Comparison of ENCODE assay signal across 8 cellular contexts in genomic region chr1:35555601-35556477, GRCh38. TPM values are rescaled to one million over a fixed set of nuclear protein-coding genes. Genes with fewer than 3 reads are reported as not detected.
A peak's percentile ranks its signal among the peaks of the same experiment; 100 is the strongest.
DNase-seq lines count a peak whose midpoint lies in the region; FAIRE-seq and TF ChIP-seq lines count a peak whose summit lies in the region.

No MANE protein-coding gene starts in this region.

- H3K23ac ChIP-seq in H1 (ENCODE audit: insufficient read length): no peak overlapping the region

- FAIRE-seq in H1 (lab: Jason Lieb, UNC): no peak

- peaks cover 40% of the 10 kb centered on the region for H3K4me1 Mint-ChIP-seq in activated naive CD4-positive, alpha-beta T cell treated with anti-CD3 and anti-CD28 coated beads for 36 hours (ENCODE audit: low read depth)

- POLR2A ChIA-PET in H1 (lab: Charles Lee; ENCODE audit: partially characterized antibody): interaction anchor here (0.6 to 2.8 kb wide), 10 partner anchors 9 to 369 kb away, joined by 3 to 22 read pairs (median 3); partner anchors contain the start of gene TFAP2E

- no peaks in the 10 kb centered on the region for H3K9me3 Mint-ChIP-seq in activated naive CD4-positive, alpha-beta T cell treated with anti-CD3 and anti-CD28 coated beads for 36 hours

- H3K56ac ChIP-seq in H1 (replicated peaks; ENCODE audit: insufficient read length, low read depth, low read length): peak overlapping the region; percentile 11

- H3K79me2 ChIP-seq in H1 (ENCODE audit: control insufficient read depth in 1 of 2, insufficient read depth in 2 of 2, low read length in 2 of 2): peaks cover 4 to 56% of the 10 kb centered on the region in 2 experiments; a peak in 3 of 4 replicates
- H3K79me2 ChIP-seq in parathyroid adenoma: peaks cover 9% of the 10 kb centered on the region

- H3K27ac Mint-ChIP-seq in activated naive CD4-positive, alpha-beta T cell treated with anti-CD3 and anti-CD28 coated beads for 36 hours: peak overlapping the region; percentile 66

- H2AFZ ChIP-seq in H1 (ENCODE audit: low read length) (no peak overlapping the region), parathyroid adenoma (no peak overlapping the region)

- H2BK20ac ChIP-seq in H1 (ENCODE audit: low read length): no peak overlapping the region

- H3K79me1 ChIP-seq in H1 (ENCODE audit: low read depth, low read length): no peaks in the 10 kb centered on the region; the same call in 1 of the 2 replicates

- peak overlapping the region; percentile 72 to 91 (median 80); a peak in 7 of 8 replicates for H3K4me3 ChIP-seq in H1 (ENCODE audit: extremely low read depth in 1 of 4, insufficient read depth in 2 of 4, low read depth in 3 of 4, low read length in 4 of 4)
- peak overlapping the region; percentile 84 for H3K4me3 ChIP-seq in parathyroid adenoma (ENCODE audit: low read depth, low read length)
- peak overlapping the region in 1 of 2 donors; percentile 87 for H3K4me3 ChIP-seq in uterus

- peak overlapping the region; percentile 91 for H2AK5ac ChIP-seq in H1 (ENCODE audit: low read depth, low read length)

- CTCF ChIA-PET in activated naive CD4-positive, alpha-beta T cell treated with anti-CD3 and anti-CD28 coated beads for 36 hours (lab: Charles Lee): interaction anchor here (0.8 to 12.3 kb wide), 7 partner anchors 9 to 104 kb away, joined by 3 to 113 read pairs (median 5); no protein-coding TSS in a partner anchor
- CTCF ChIA-PET in H1 (lab: Charles Lee; ENCODE audit: partially characterized antibody): interaction anchor here (0.6 to 7.6 kb wide), 6 partner anchors 9 to 257 kb away, joined by 3 to 72 read pairs (median 4); partner anchors contain the start of gene TFAP2E

- H3K9ac ChIP-seq in H1 (replicated peaks in 1 of 4; ENCODE audit: extremely low read depth in 1 of 4, low read depth in 3 of 4, low read length in 3 of 4) (peak overlapping the region in 1 of 4 experiments; percentile 2; a peak in 2 of 7 replicates), parathyroid adenoma (no peak overlapping the region)

- intact Hi-C loops in activated naive CD4-positive, alpha-beta T cell treated with anti-CD3 and anti-CD28 coated beads for 36 hours (cut with micrococcal nuclease): loop anchor here (2.0 to 10.0 kb wide), 6 partner anchors 86 to 759 kb away; partner anchors contain the start of genes PSMB2, SFPQ, SMIM12 and ZMYM4
- intact Hi-C loops in uterus (cut with DNase I; ENCODE audit: low total_unique reads): no loop called here

- H3K27me3 ChIP-seq in H1 (replicated peaks in 1 of 4; ENCODE audit: control insufficient read depth in 3 of 4, extremely low read depth in 1 of 4, insufficient read depth in 3 of 4, low read length in 3 of 4): no peaks in the 10 kb centered on the region
- H3K27me3 ChIP-seq in parathyroid adenoma (ENCODE audit: control insufficient read depth, insufficient read depth, low read length): no peaks in the 10 kb centered on the region
- H3K27me3 ChIP-seq in uterus: no peaks in the 10 kb centered on the region

- TF ChIP-seq CTCF in H1 (IDR thresholded peaks at IDR 0.05; ENCODE audit: control extremely low read depth in 1 of 3, insufficient read depth in 1 of 3, low read depth in 1 of 3, low read length in 3 of 3) (no peak), parathyroid adenoma (IDR thresholded peaks at IDR 0.05) (no peak), uterus (IDR thresholded peaks at IDR 0.05) (no peak)

- no peaks in the 10 kb centered on the region for H3K27me3 Mint-ChIP-seq in activated naive CD4-positive, alpha-beta T cell treated with anti-CD3 and anti-CD28 coated beads for 36 hours (ENCODE audit: low read depth)

- H3K9me3 ChIP-seq in H1 (ENCODE audit: insufficient read depth in 2 of 2, low read depth in 1 of 2, low read length in 1 of 2): no peaks in the 10 kb centered on the region
- H3K9me3 ChIP-seq in parathyroid adenoma (ENCODE audit: control insufficient read depth, low read length): no peaks in the 10 kb centered on the region
- no peaks in the 10 kb centered on the region for H3K9me3 ChIP-seq in uterus

- TF ChIP-seq EP300 in H1 (IDR thresholded peaks at IDR 0.05; ENCODE audit: borderline replicate concordance in 1 of 2, low read depth in 2 of 2, low read length in 2 of 2): no peak

- H3K4ac ChIP-seq in H1 (replicated peaks; ENCODE audit: insufficient read length, low read depth, low read length): no peak overlapping the region

- H4K20me1 ChIP-seq in H1 (replicated peaks in 1 of 2; ENCODE audit: control insufficient read depth in 1 of 2, insufficient read depth in 2 of 2, low read length in 2 of 2): peaks cover 0 to 5% of the 10 kb centered on the region in 2 experiments

- DNase-seq in activated naive CD4-positive, alpha-beta T cell treated with anti-CD3 and anti-CD28 coated beads for 36 hours: no peak
- no peak for DNase-seq in activated naive CD4-positive, alpha-beta T cell treated with anti-CD3 and anti-CD28 coated beads, Interleukin-2, amount 50 U/mL, for 16 hours
- peak; percentile 97 for DNase-seq in NCI-H774 (lab: John Stamatoyannopoulos, UW)
- DNase-seq in H1 (ENCODE audit: low read depth in 1 of 2, low spot score in 2 of 2): no peak
- DNase-seq in NCI-H446 (lab: John Stamatoyannopoulos, UW): no peak
- no peak for DNase-seq in uterus
- DNase-seq in occipital lobe (lab: John Stamatoyannopoulos, UW): no peak

- H2BK15ac ChIP-seq in H1 (ENCODE audit: low read length): no peak overlapping the region

- H3K18ac ChIP-seq in H1 (ENCODE audit: extremely low read depth, low read length): peak overlapping the region; percentile 33

- H3K4me3 Mint-ChIP-seq in activated naive CD4-positive, alpha-beta T cell treated with anti-CD3 and anti-CD28 coated beads for 36 hours: peak overlapping the region; percentile 95

- TF ChIP-seq RAD21 in H1 (IDR thresholded peaks at IDR 0.05 in 1 of 2, conservative IDR thresholded peaks at IDR 0.05 in 1 of 2; ENCODE audit: low read depth in 2 of 2, low read length in 2 of 2): no peak

- peak overlapping the region; percentile 49 for H2BK120ac ChIP-seq in H1 (replicated peaks; ENCODE audit: low read depth, low read length)

- 74% methylated on average over 10 of the region's 10 CpGs; no CpG with 5 or more reads in 1 of the 2 experiments for WGBS in H1 (ENCODE audit: extremely low coverage in 1 of 2, insufficient coverage in 1 of 2, insufficient read length in 1 of 2, insufficient replicate concordance in 2 of 2, low coverage in 1 of 2, low lambda C conversion rate in 2 of 2, missing lambda C conversion rate in 1 of 2), 2 experiments

- H4K91ac ChIP-seq in H1 (replicated peaks; ENCODE audit: insufficient read length, low read length): peak overlapping the region; percentile 54

- H3K36me3 Mint-ChIP-seq in activated naive CD4-positive, alpha-beta T cell treated with anti-CD3 and anti-CD28 coated beads for 36 hours (ENCODE audit: low read depth): peaks cover 12% of the 10 kb centered on the region

- peaks cover 5% of the 10 kb centered on the region; the same call in 1 of the 2 replicates for H3K23me2 ChIP-seq in H1 (ENCODE audit: low read depth, low read length)

- peak overlapping the region; percentile 68 for H4K5ac ChIP-seq in H1 (ENCODE audit: insufficient read length, low read depth, low read length)

- no peak overlapping the region for H3K14ac ChIP-seq in H1 (ENCODE audit: insufficient read length)

- no peak for TF ChIP-seq POLR2A in H1 (IDR thresholded peaks at IDR 0.05; ENCODE audit: control extremely low read depth in 1 of 2, low read depth in 2 of 2, low read length in 2 of 2)
- no peak for TF ChIP-seq POLR2A in uterus (IDR thresholded peaks at IDR 0.05)

- peak overlapping the region; percentile 93 for H2BK5ac ChIP-seq in H1 (ENCODE audit: low read depth, low read length)

- peak overlapping the region; percentile 82 for H2BK12ac ChIP-seq in H1 (ENCODE audit: low read depth, low read length)

- H3K4me1 ChIP-seq in H1 (replicated peaks in 1 of 4; ENCODE audit: control insufficient read depth in 3 of 4, insufficient read depth in 4 of 4, low read length in 3 of 4) (peaks cover 7 to 20% (median 16%) of the 10 kb centered on the region in 4 experiments; a peak in 6 of 7 replicates), parathyroid adenoma (peaks cover 9% of the 10 kb centered on the region), uterus (peaks cover 0 to 11% of the 10 kb centered on the region in 2 donors)

- peak overlapping the region; percentile 85 to 92 for H3K4me2 ChIP-seq in H1 (ENCODE audit: insufficient read depth in 1 of 2, low read depth in 2 of 2, low read length in 2 of 2)
- H3K4me2 ChIP-seq in parathyroid adenoma (ENCODE audit: low read length): peak overlapping the region; percentile 95

- H3K27ac ChIP-seq in H1 (ENCODE audit: low read depth, low read length) (peak overlapping the region; percentile 96), parathyroid adenoma (no peak overlapping the region), uterus (no peak overlapping the region)

- H3K36me3 ChIP-seq in H1 (ENCODE audit: control insufficient read depth in 2 of 4, insufficient read depth in 4 of 4, low read length in 3 of 4) (peaks cover 0 to 37% (median 9%) of the 10 kb centered on the region in 4 experiments; a peak in 4 of 8 replicates), parathyroid adenoma (ENCODE audit: control insufficient read depth, insufficient read depth, low read length) (no peaks in the 10 kb centered on the region), uterus (no peaks in the 10 kb centered on the region)

- no peak overlapping the region for H4K8ac ChIP-seq in H1 (ENCODE audit: extremely low read depth, insufficient read depth, low read length)

RNA-seq across cellular contexts. Expression of gene KIAA0319L, which starts 1.4 kb away (rescaled TPM):
- 10 to 100 TPM; 22.6 to 24.2 TPM for total RNA-seq in activated naive CD4-positive, alpha-beta T cell treated with anti-CD3 and anti-CD28 coated beads for 36 hours
- 49.4 and 55.7 TPM in 2 replicates for total RNA-seq in H1 (2021; fragmentation: NEBNext Ultra II Directional; extraction: Animal tissue kit (Norgen Biotek cat#: 25700))
- polyA plus RNA-seq in H1 (2011; rRNA removed): 40.1 and 49.8 TPM in 2 replicates
- polyA plus RNA-seq in H1 (2011; cell fraction: cytosol; rRNA removed): 63.9 TPM
- polyA plus RNA-seq in H1 (2011; cell fraction: nucleus; rRNA removed): 69.4 TPM
- 45.0 to 53.8 TPM (median 50.2 TPM) in 4 replicates for polyA plus RNA-seq in H1 (2012, experiment 1 of 2)
- 18.2 TPM for polyA plus RNA-seq in H1 (2012, experiment 2 of 2)
- 54.5 TPM for polyA plus RNA-seq in H1 (2013, experiment 1 of 2)
- polyA plus RNA-seq in H1 (2013, experiment 2 of 2): 52.7 TPM
- polyA minus RNA-seq in H1 (2011; rRNA and poly(A)+ RNA removed): 97.4 and 122 TPM in 2 replicates
- polyA minus RNA-seq in H1 (2011; cell fraction: cytosol; rRNA and poly(A)+ RNA removed): 39.8 TPM
- polyA minus RNA-seq in H1 (2011; cell fraction: nucleus; rRNA and poly(A)+ RNA removed): 125 TPM
- total RNA-seq in uterus (10 to 100 TPM; 27.6 to 72.1 (median 53.8) TPM), occipital lobe (37.4 TPM)

RNA-seq across cellular contexts. Expression of gene NCDN, which starts 1.8 kb away (rescaled TPM):
- total RNA-seq in activated naive CD4-positive, alpha-beta T cell treated with anti-CD3 and anti-CD28 coated beads for 36 hours: 10 to 100 TPM; 12.1 to 13.4 TPM
- total RNA-seq in H1 (2021; fragmentation: NEBNext Ultra II Directional; extraction: Animal tissue kit (Norgen Biotek cat#: 25700)): 35.4 and 36.5 TPM in 2 replicates
- 26.2 and 38.8 TPM in 2 replicates for polyA plus RNA-seq in H1 (2011; rRNA removed)
- 23.8 TPM for polyA plus RNA-seq in H1 (2011; cell fraction: cytosol; rRNA removed)
- 39.9 TPM for polyA plus RNA-seq in H1 (2011; cell fraction: nucleus; rRNA removed)
- polyA plus RNA-seq in H1 (2012, experiment 1 of 2): 22.6 to 34.5 TPM (median 30.7 TPM) in 4 replicates
- 26.7 TPM for polyA plus RNA-seq in H1 (2012, experiment 2 of 2)
- 17.8 TPM for polyA plus RNA-seq in H1 (2013, experiment 1 of 2)
- polyA plus RNA-seq in H1 (2013, experiment 2 of 2): 15.8 TPM
- polyA minus RNA-seq in H1 (2011; rRNA and poly(A)+ RNA removed): 15.6 and 19.2 TPM in 2 replicates
- 20.6 TPM for polyA minus RNA-seq in H1 (2011; cell fraction: cytosol; rRNA and poly(A)+ RNA removed)
- polyA minus RNA-seq in H1 (2011; cell fraction: nucleus; rRNA and poly(A)+ RNA removed): 21.7 TPM
- total RNA-seq in uterus (10 to 100 TPM in 2 of 4 donors, 1 to 10 TPM in 2; 4.4 to 29.9 (median 17.0) TPM), occipital lobe (59.7 TPM)

RNA-seq across cellular contexts. Expression of gene TFAP2E, which starts 17.3 kb away (rescaled TPM):
- total RNA-seq in activated naive CD4-positive, alpha-beta T cell treated with anti-CD3 and anti-CD28 coated beads for 36 hours: under 1 TPM; 0.19 to 0.27 TPM
- 0.50 and 0.61 TPM in 2 replicates for total RNA-seq in H1 (2021; fragmentation: NEBNext Ultra II Directional; extraction: Animal tissue kit (Norgen Biotek cat#: 25700))
- 0.17 and 0.24 TPM in 2 replicates for polyA plus RNA-seq in H1 (2011; rRNA removed)
- 0.18 TPM for polyA plus RNA-seq in H1 (2011; cell fraction: cytosol; rRNA removed)
- 0.24 TPM for polyA plus RNA-seq in H1 (2011; cell fraction: nucleus; rRNA removed)
- polyA plus RNA-seq in H1 (2012, experiment 1 of 2): 0.26 to 0.83 TPM (median 0.55 TPM) in 4 replicates
- 0.34 TPM for polyA plus RNA-seq in H1 (2012, experiment 2 of 2)
- polyA plus RNA-seq in H1 (2013, experiment 1 of 2): 0.20 TPM
- 0.20 TPM for polyA plus RNA-seq in H1 (2013, experiment 2 of 2)
- polyA minus RNA-seq in H1 (2011; rRNA and poly(A)+ RNA removed): 0.12 TPM in 1 of 2 replicates, not detected in the other
- polyA minus RNA-seq in H1 (2011; cell fraction: cytosol; rRNA and poly(A)+ RNA removed): not detected
- not detected for polyA minus RNA-seq in H1 (2011; cell fraction: nucleus; rRNA and poly(A)+ RNA removed)
- total RNA-seq in uterus (1 to 10 TPM in 1 of 4 donors, under 1 TPM in 1, not detected in 2; 0.97 to 3.6 TPM), occipital lobe (0.62 TPM)
